ENCODE assay signal across 16 cellular contexts in genomic region chr19:38529610-38530009, GRCh38.
"Had no signal": no experiment of that assay in that cellular context is flagged by ENCODE, and none has a peak within 500 bp of the region (broad histone marks: within the 10 kb centered on the region; RNA-seq: fewer than 3 reads in every experiment).

No MANE protein-coding gene starts in this region.

- H3K4me1 Mint-ChIP-seq: stimulated activated naive B cell treated with anti-CD40 and anti-IgM and Interleukin-4, amounts not matched to agents 10 μg/mL and 1 μg/mL and 100 μg/mL, for 72 hours had no signal

- ATAC-seq: activated CD8-positive, alpha-beta T cell treated with anti-CD3 and anti-CD28 coated beads, Interleukin-2, amount 10 ng/mL, durations not matched to agents 7 days and 5 days; naive thymus-derived CD4-positive, alpha-beta T cell; sciatic nerve; stimulated activated naive B cell treated with anti-CD40 and anti-IgM and Interleukin-4, amounts not matched to agents 10 μg/mL and 1 μg/mL and 100 μg/mL, for 72 hours; WTC11 had no signal

- H3K4me3 Mint-ChIP-seq: activated CD8-positive, alpha-beta T cell treated with anti-CD3 and anti-CD28 coated beads, Interleukin-2, amount 10 ng/mL, durations not matched to agents 7 days and 5 days; activated naive CD4-positive, alpha-beta T cell treated with anti-CD3 and anti-CD28 coated beads for 36 hours; activated T-helper 1 cell treated with anti-CD3 and anti-CD28 coated beads, Interleukin-12 subunit alpha, Interleukin-12 subunit beta, Interleukin-2, Interleukin-4 antibody, amounts not matched to agents 30 ng/mL and 10 ng/mL and 1 ng/mL, durations not matched to agents 14 hours and 24 hours and 36 hours; naive thymus-derived CD4-positive, alpha-beta T cell; stimulated activated naive B cell treated with anti-CD40 and anti-IgM and Interleukin-4, amounts not matched to agents 10 μg/mL and 1 μg/mL and 100 μg/mL, for 72 hours; WTC11 had no signal

- H3K27ac Mint-ChIP-seq: activated CD8-positive, alpha-beta T cell treated with anti-CD3 and anti-CD28 coated beads, Interleukin-2, amount 10 ng/mL, durations not matched to agents 7 days and 5 days; activated naive CD4-positive, alpha-beta T cell treated with anti-CD3 and anti-CD28 coated beads for 36 hours; activated T-helper 1 cell treated with anti-CD3 and anti-CD28 coated beads, Interleukin-12 subunit alpha, Interleukin-12 subunit beta, Interleukin-2, Interleukin-4 antibody, amounts not matched to agents 30 ng/mL and 10 ng/mL and 1 ng/mL, durations not matched to agents 14 hours and 24 hours and 36 hours; naive thymus-derived CD4-positive, alpha-beta T cell; stimulated activated naive B cell treated with anti-CD40 and anti-IgM and Interleukin-4, amounts not matched to agents 10 μg/mL and 1 μg/mL and 100 μg/mL, for 72 hours; WTC11 had no signal

- H3K9me3 Mint-ChIP-seq: activated naive CD4-positive, alpha-beta T cell treated with anti-CD3 and anti-CD28 coated beads for 36 hours; stimulated activated naive B cell treated with anti-CD40 and anti-IgM and Interleukin-4, amounts not matched to agents 10 μg/mL and 1 μg/mL and 100 μg/mL, for 72 hours had no signal

- H3K27ac ChIP-seq: coronary artery, prostate gland had no signal

- DNase-seq: activated CD4-positive, alpha-beta T cell treated with anti-CD3 and anti-CD28 coated beads for 48 hours; activated CD8-positive, alpha-beta T cell treated with anti-CD3 and anti-CD28 coated beads, Interleukin-2, amount 10 ng/mL, durations not matched to agents 7 days and 5 days; activated naive CD4-positive, alpha-beta T cell treated with anti-CD3 and anti-CD28 coated beads for 36 hours; central memory CD4-positive, alpha-beta T cell; effector CD4-positive, alpha-beta T cell; hypothalamus; naive thymus-derived CD4-positive, alpha-beta T cell; stimulated activated CD4-positive, alpha-beta T cell treated with anti-CD3 and anti-CD28 coated beads, Interleukin-2, amount 100 ng/mL, for 24 hours; stimulated activated naive B cell treated with anti-CD40 and anti-IgM and Interleukin-4, amounts not matched to agents 10 μg/mL and 1 μg/mL and 100 μg/mL, for 72 hours; substantia nigra; trophoblast cell had no signal

- H3K4me3 ChIP-seq: coronary artery, prostate gland had no signal

- H3K9me3 ChIP-seq: prostate gland had no signal

- H3K36me3 ChIP-seq: prostate gland had no signal

- H3K4me1 ChIP-seq: prostate gland had no signal
